8 cellular contexts compared by ENCODE assay signal in the genomic region with DNA sequence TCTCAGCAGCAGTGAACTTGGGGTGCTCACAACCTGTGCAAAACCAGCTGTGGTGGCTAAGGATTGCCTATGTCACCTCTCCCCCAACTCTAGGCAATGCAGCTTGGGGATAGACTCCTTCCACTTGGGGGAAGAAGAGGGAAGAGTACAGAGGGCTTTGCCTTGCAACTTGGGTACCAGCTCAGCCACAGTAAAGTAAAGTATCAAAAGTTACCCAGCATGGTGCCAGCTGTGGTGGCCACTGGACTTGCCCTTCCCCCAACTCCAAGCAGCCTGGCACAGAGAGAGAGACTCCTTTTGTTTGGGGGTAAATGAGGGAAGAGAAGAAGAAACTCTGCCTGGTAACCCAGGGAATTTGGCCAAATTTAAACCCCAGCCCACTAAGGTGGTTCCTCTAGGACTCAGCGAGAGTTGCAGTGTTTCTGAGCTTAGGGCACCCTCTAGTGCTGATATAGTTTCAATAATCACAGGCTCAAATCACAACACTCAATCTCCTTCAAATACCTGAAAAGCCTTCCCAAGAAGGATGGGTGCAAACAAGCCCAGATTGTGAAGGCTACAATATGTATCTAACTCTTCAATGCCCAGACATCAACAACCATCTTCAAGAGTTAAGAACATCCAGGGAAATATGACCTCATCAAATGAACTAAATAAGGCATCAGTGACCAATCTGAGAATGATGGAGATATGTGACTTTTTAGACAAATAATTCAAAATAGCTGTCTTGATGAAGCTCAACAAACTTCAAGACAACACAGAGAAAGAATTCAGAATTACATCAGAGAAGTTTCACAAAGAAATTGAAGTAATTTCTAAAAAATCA. TPM values are rescaled to one million over a fixed set of nuclear protein-coding genes. Genes with fewer than 3 reads are reported as not detected.
DNase-seq lines count a peak whose midpoint lies in the region; ATAC-seq and TF ChIP-seq lines count a peak whose summit lies in the region.

No MANE protein-coding gene starts in this region.

- peak; percentile 7 for DNase-seq in activated CD4-positive, alpha-beta T cell treated with anti-CD3 and anti-CD28 coated beads for 48 hours
- no peak for DNase-seq in activated CD4-positive, alpha-beta T cell treated with anti-CD3 and anti-CD28 coated beads, Interleukin-2, amount 50 U/mL, for 48 hours
- peak; percentile 48 for DNase-seq in NCI-H526 treated with DMSO at 0.1 percent for 48 hours (lab: John Stamatoyannopoulos, UW)
- peak; percentile 0 to 22 for DNase-seq in fibroblast of lung (ENCODE audit: low read depth in 2 of 2)
- no peak for DNase-seq in type B pancreatic cell (ENCODE audit: extremely low spot score, unreplicated experiment)
- DNase-seq in activated T-cell treated with anti-CD3 and anti-CD28 coated beads, Interleukin-2, amount 50 U/mL, for 1 hour = no peak

- H3K79me2 ChIP-seq in fibroblast of lung (ENCODE audit: control insufficient read depth, insufficient read depth, low read length) = no peaks in the 10 kb centered on the region

- no peak overlapping the region for H3K27ac ChIP-seq in fibroblast of lung (ENCODE audit: insufficient read depth, low read length)

- no peaks in the 10 kb centered on the region for H3K27me3 ChIP-seq in fibroblast of lung (ENCODE audit: control insufficient read depth, insufficient read depth, low read length)

- H3K4me3 Mint-ChIP-seq in type B pancreatic cell = no peak overlapping the region

- no peaks in the 10 kb centered on the region for H3K9me3 Mint-ChIP-seq in type B pancreatic cell

- no peaks in the 10 kb centered on the region for H3K36me3 Mint-ChIP-seq in type B pancreatic cell

- ATAC-seq in GM21619 (IDR thresholded peaks at IDR 0.05; ENCODE audit: unreplicated experiment) (no peak), GM21723 (IDR thresholded peaks at IDR 0.05; ENCODE audit: unreplicated experiment) (no peak)

- H3K4me2 ChIP-seq in fibroblast of lung (ENCODE audit: extremely low read depth, insufficient read depth, low read length) = no peak overlapping the region

- peaks cover 63% of the 10 kb centered on the region for H3K27me3 Mint-ChIP-seq in type B pancreatic cell

- H2AFZ ChIP-seq in fibroblast of lung (ENCODE audit: low read length) = no peak overlapping the region

- H3K4me1 ChIP-seq in fibroblast of lung (ENCODE audit: control insufficient read depth, extremely low read depth, insufficient read depth, low read length) = no peaks in the 10 kb centered on the region

- no peak overlapping the region for H3K4me3 ChIP-seq in fibroblast of lung (replicated peaks in 1 of 4; ENCODE audit: control extremely low read depth in 1 of 4, insufficient read depth in 1 of 4, low read depth in 3 of 4, low read length in 4 of 4)

- TF ChIP-seq CTCF in fibroblast of lung (conservative IDR thresholded peaks at IDR 0.05 in 1 of 2, IDR thresholded peaks at IDR 0.05 in 1 of 2; ENCODE audit: low read depth in 1 of 2, low read length in 2 of 2) = peak; percentile 28 to 33
- TF ChIP-seq CTCF in type B pancreatic cell (conservative IDR thresholded peaks at IDR 0.05) = peak; percentile 65

- H3K36me3 ChIP-seq in fibroblast of lung (ENCODE audit: control insufficient read depth, insufficient read depth, low read length) = no peaks in the 10 kb centered on the region

- H3K9ac ChIP-seq in fibroblast of lung (ENCODE audit: insufficient read depth, low read length) = no peak overlapping the region

- H3K27ac Mint-ChIP-seq in type B pancreatic cell = no peak overlapping the region

- no peaks in the 10 kb centered on the region for H3K9me3 ChIP-seq in fibroblast of lung (ENCODE audit: control insufficient read depth, insufficient read depth, low read depth, low read length)

- no peaks in the 10 kb centered on the region for H4K20me1 ChIP-seq in fibroblast of lung (ENCODE audit: control insufficient read depth, extremely low read depth, insufficient read depth, low read length)

- H3K4me1 Mint-ChIP-seq in type B pancreatic cell (ENCODE audit: unreplicated experiment) = no peaks in the 10 kb centered on the region

RNA-seq across cellular contexts. Expression of a gene that starts 7.6 kb away (rescaled TPM):
- total RNA-seq in fibroblast of lung (not detected in 2 replicates), type B pancreatic cell (ENCODE audit: low replicate concordance) (not detected in 2 replicates)
- polyA plus RNA-seq in fibroblast of lung = not detected in 2 replicates
- not detected in 2 replicates for polyA plus RNA-seq in fibroblast of lung (2012)
- polyA minus RNA-seq in fibroblast of lung (ENCODE audit: low replicate concordance) = not detected in 2 replicates

RNA-seq across cellular contexts. Expression of a gene that starts 30.0 kb away (rescaled TPM):
- total RNA-seq in fibroblast of lung (not detected in 2 replicates), type B pancreatic cell (ENCODE audit: low replicate concordance) (not detected in 2 replicates)
- not detected in 2 replicates for polyA plus RNA-seq in fibroblast of lung
- polyA plus RNA-seq in fibroblast of lung (2012) = not detected in 2 replicates
- not detected in 2 replicates for polyA minus RNA-seq in fibroblast of lung (ENCODE audit: low replicate concordance)

RNA-seq across cellular contexts. Expression of a gene that starts 38.0 kb away (rescaled TPM):
- total RNA-seq in fibroblast of lung = not detected in 2 replicates
- not detected in 2 replicates for polyA plus RNA-seq in fibroblast of lung
- not detected in 2 replicates for polyA plus RNA-seq in fibroblast of lung (2012)
- not detected in 2 replicates for polyA minus RNA-seq in fibroblast of lung (ENCODE audit: low replicate concordance)
- total RNA-seq in type B pancreatic cell (ENCODE audit: low replicate concordance) = not detected in 2 replicates

Comparison
In these comparisons a context has a peak if more than half of its experiments do, and no peak if none do; other contexts are left out.
1. DNase-seq: peak in activated CD4-positive, alpha-beta T cell treated with anti-CD3 and anti-CD28 coated beads for 48 hours (single experiment), NCI-H526 treated with DMSO at 0.1 percent for 48 hours (single experiment) and fibroblast of lung (2 of 2); none in activated CD4-positive, alpha-beta T cell treated with anti-CD3 and anti-CD28 coated beads, Interleukin-2, amount 50 U/mL, for 48 hours (0 of 2), type B pancreatic cell (single experiment) and activated T-cell treated with anti-CD3 and anti-CD28 coated beads, Interleukin-2, amount 50 U/mL, for 1 hour (single experiment).